ENCODE assay signal across 12 cellular contexts in genomic region chr17:13598353-13599167, GRCh38. TPM values are rescaled to one million over a fixed set of nuclear protein-coding genes. Genes with fewer than 3 reads are reported as not detected.
DNase-seq lines count a peak whose midpoint lies in the region; ATAC-seq, FAIRE-seq and TF ChIP-seq lines count a peak whose summit lies in the region.
"Had no signal": no experiment of that assay in that cellular context is flagged by ENCODE, and none has a peak within 500 bp of the region (broad histone marks: within the 10 kb centered on the region; RNA-seq: fewer than 3 reads in every experiment).

No MANE protein-coding gene starts in this region.

- H3K4me2 ChIP-seq in IMR-90 (ENCODE audit: low read depth, low read length) (peak overlapping the region; percentile 97), endothelial cell of umbilical vein (ENCODE audit: insufficient read depth, low read length) (no peak overlapping the region)

- H4K8ac ChIP-seq in IMR-90 (ENCODE audit: low read depth in 2 of 2, low read length in 2 of 2) = peak overlapping the region in 1 of 2 experiments; percentile 4; a peak in 1 of 4 replicates

- TF ChIP-seq EP300 in stomach (IDR thresholded peaks at IDR 0.05) = no peak

- DNase-seq in AG04449 (ENCODE audit: low read depth, low spot score) (no peak), IMR-90 (no peak), endothelial cell of umbilical vein (ENCODE audit: low read depth, low spot score) (no peak), stomach (no peak), NCI-H526 (lab: John Stamatoyannopoulos, UW) (no peak), NCI-H510A treated with DMSO at 0.1 percent for 48 hours (lab: John Stamatoyannopoulos, UW) (no peak)
- DNase-seq: esophagus squamous epithelium, left cardiac atrium had no signal

- peaks cover 11% of the 10 kb centered on the region; the same call in 1 of the 2 replicates for H3K9me1 ChIP-seq in IMR-90 (ENCODE audit: insufficient read depth, low read length)
- no peaks in the 10 kb centered on the region for H3K9me1 ChIP-seq in endothelial cell of umbilical vein (replicated peaks; ENCODE audit: control insufficient read depth, extremely low read depth, insufficient read depth, low read length)

- H2AK9ac ChIP-seq in IMR-90 (replicated peaks; ENCODE audit: low read depth, low read length, poor library complexity) = no peak overlapping the region

- H3K9me3 ChIP-seq in IMR-90 (ENCODE audit: control insufficient read depth, insufficient read depth, low read length) = no peaks in the 10 kb centered on the region
- H3K9me3 ChIP-seq in endothelial cell of umbilical vein (replicated peaks; ENCODE audit: control insufficient read depth, insufficient read depth, low read length) = no peaks in the 10 kb centered on the region
- no peaks in the 10 kb centered on the region for H3K9me3 ChIP-seq in stomach
- H3K9me3 ChIP-seq: esophagus squamous epithelium had no signal

- CTCF ChIA-PET in AG04449 (lab: Yijun Ruan, JAX) (interaction anchor here (0.8 to 7.1 kb wide), 7 partner anchors 189 to 708 kb away, joined by 3 to 112 read pairs (median 3); partner anchors contain the start of gene HS3ST3B1), IMR-90 (lab: Yijun Ruan, JAX) (interaction anchor here (0.6 to 2.5 kb wide), 6 partner anchors 18 to 1558 kb away, joined by 3 to 17 read pairs (median 4); partner anchors contain the start of gene HS3ST3B1), endothelial cell of umbilical vein (lab: Charles Lee) (interaction anchor here (0.6 to 4.3 kb wide), 6 partner anchors 9 to 1328 kb away, joined by 3 to 66 read pairs (median 4); partner anchors contain the start of gene HS3ST3B1)

- H3K4me1 Mint-ChIP-seq in nephron = peaks cover 65% of the 10 kb centered on the region

- peaks cover 13% of the 10 kb centered on the region for H3K4me1 ChIP-seq in IMR-90 (ENCODE audit: control insufficient read depth, insufficient read depth, low read length)
- H3K4me1 ChIP-seq in endothelial cell of umbilical vein (ENCODE audit: control insufficient read depth, extremely low read depth, insufficient read depth, low read length) = no peaks in the 10 kb centered on the region
- peaks cover 15 to 30% (median 21%) of the 10 kb centered on the region in 4 donors for H3K4me1 ChIP-seq in stomach

- H3K56ac ChIP-seq in IMR-90 (ENCODE audit: extremely low read depth, insufficient read depth, low read length) = no peak overlapping the region; the same call in 1 of the 2 replicates

- intact Hi-C loops in IMR-90 (cut with micrococcal nuclease) (loop anchor here (1.0 to 10.0 kb wide), 6 partner anchors 288 to 1574 kb away; no protein-coding TSS in a partner anchor), endothelial cell of umbilical vein (cut with micrococcal nuclease) (loop anchor here (5.0 to 10.0 kb wide), 2 partner anchors 466 to 1559 kb away; partner anchors contain the start of gene COX10), stomach (cut with DNase I; ENCODE audit: low total_unique reads) (loop anchor here (5.0 kb wide), 2 partner anchors 704 to 1324 kb away; partner anchors contain the start of gene HS3ST3B1)

- H3K14ac ChIP-seq in IMR-90 (replicated peaks; ENCODE audit: low read depth, low read length) = no peak overlapping the region

- H3K27me3 ChIP-seq in IMR-90 (ENCODE audit: control insufficient read depth, insufficient read depth, low read length) (no peaks in the 10 kb centered on the region), endothelial cell of umbilical vein (ENCODE audit: control insufficient read depth in 2 of 2, insufficient read depth in 2 of 2, low read length in 2 of 2) (peaks cover 13 to 27% of the 10 kb centered on the region in 2 experiments), stomach (peaks cover 16 to 72% (median 40%) of the 10 kb centered on the region in 3 donors)

- H2BK5ac ChIP-seq in IMR-90 (ENCODE audit: low read depth, low read length, poor library complexity, severe bottlenecking) = peak overlapping the region; percentile 61

- H3K9me3 Mint-ChIP-seq in nephron = no peaks in the 10 kb centered on the region
- H3K9me3 Mint-ChIP-seq: activated naive CD4-positive, alpha-beta T cell treated with anti-CD3 and anti-CD28 coated beads for 36 hours had no signal

- WGBS in IMR-90 (ENCODE audit: extremely low coverage in 2 of 2, insufficient read length in 1 of 2), 2 experiments = no CpG with 5 or more reads among the region's 7 CpGs
- WGBS in stomach, 5 donors = 70 to 76% (median 71%) methylated on average over 7 of the region's 7 CpGs

- H3K4me3 ChIP-seq in AG04449 (ENCODE audit: low read depth, low read length) (peak overlapping the region; percentile 81), IMR-90 (ENCODE audit: insufficient read depth, low read depth, low read length) (peak overlapping the region; percentile 93), endothelial cell of umbilical vein (replicated peaks in 1 of 3; ENCODE audit: insufficient read depth in 1 of 3, low read depth in 1 of 3, low read length in 3 of 3) (no peak overlapping the region), stomach (no peak overlapping the region)

- peak overlapping the region in 2 of 3 experiments; percentile 10 to 61 for H3K27ac Mint-ChIP-seq in nephron
- H3K27ac Mint-ChIP-seq: activated naive CD4-positive, alpha-beta T cell treated with anti-CD3 and anti-CD28 coated beads for 36 hours had no signal

- no peaks in the 10 kb centered on the region for H3K36me3 ChIP-seq in IMR-90 (ENCODE audit: control insufficient read depth, insufficient read depth, low read length)
- no peaks in the 10 kb centered on the region for H3K36me3 ChIP-seq in endothelial cell of umbilical vein (ENCODE audit: control insufficient read depth in 2 of 2, extremely low read depth in 1 of 2, insufficient read depth in 2 of 2, low read length in 2 of 2)
- H3K36me3 ChIP-seq in stomach = no peaks in the 10 kb centered on the region
- H3K36me3 ChIP-seq: esophagus squamous epithelium had no signal

- POLR2A ChIA-PET in AG04449 (lab: Yijun Ruan, JAX) = interaction anchor here (2.3 kb wide), 1 partner anchor 703 kb away, joined by 9 read pairs; the partner anchor contains the start of gene HS3ST3B1
- POLR2A ChIA-PET in IMR-90 (lab: Charles Lee; ENCODE audit: unreplicated experiment) = interaction anchor here (0.7 kb wide), 1 partner anchor 17 kb away, joined by 7 read pairs; no protein-coding TSS in a partner anchor
- POLR2A ChIA-PET in endothelial cell of umbilical vein (lab: Charles Lee) = no interaction called here

- peak overlapping the region; percentile 73; the same call in 1 of the 2 replicates for H3K18ac ChIP-seq in IMR-90 (ENCODE audit: low read depth, low read length)

- H4K91ac ChIP-seq in IMR-90 (ENCODE audit: insufficient read depth, low read depth, low read length) = no peak overlapping the region

- no peak overlapping the region for H2BK15ac ChIP-seq in IMR-90 (ENCODE audit: low read depth, low read length)

- TF ChIP-seq POLR2A in IMR-90 (IDR thresholded peaks at IDR 0.05; ENCODE audit: low read depth, low read length) = no peak
- no peak for TF ChIP-seq POLR2A in endothelial cell of umbilical vein (IDR thresholded peaks at IDR 0.05; ENCODE audit: low read depth, low read length)
- no peak for TF ChIP-seq POLR2A in stomach (IDR thresholded peaks at IDR 0.05)

- no peak for TF ChIP-seq CTCF in AG04449 (IDR thresholded peaks at IDR 0.05; ENCODE audit: insufficient read depth, low read length, missing control alignments)
- no peak for TF ChIP-seq CTCF in IMR-90 (conservative IDR thresholded peaks at IDR 0.05; ENCODE audit: low read depth, low read length)
- no peak for TF ChIP-seq CTCF in endothelial cell of umbilical vein (IDR thresholded peaks at IDR 0.05; ENCODE audit: extremely low read depth in 1 of 2, insufficient read depth in 1 of 2, low read depth in 1 of 2, low read length in 2 of 2)
- no peak for TF ChIP-seq CTCF in nephron (IDR thresholded peaks at IDR 0.05; ENCODE audit: unreplicated experiment in 3 of 3)
- no peak for TF ChIP-seq CTCF in stomach (IDR thresholded peaks at IDR 0.05)

- no peak overlapping the region for H2AK5ac ChIP-seq in IMR-90 (ENCODE audit: low read depth, low read length)

- dilution Hi-C loops in IMR-90 (cut with HindIII; ENCODE audit: low sequenced_read_pairs, unreplicated experiment) = no loop called here
- dilution Hi-C loops in endothelial cell of umbilical vein (cut with MboI; ENCODE audit: extremely low pct_ligation_motif_present, low sequenced_read_pairs) = no loop called here

- peak overlapping the region; percentile 5; the same call in 1 of the 2 replicates for H3K4ac ChIP-seq in IMR-90 (ENCODE audit: low read depth, low read length)

- peak overlapping the region; percentile 17; the same call in 1 of the 2 replicates for H2BK120ac ChIP-seq in IMR-90 (ENCODE audit: low read depth, low read length)

- no peaks in the 10 kb centered on the region for H3K79me2 ChIP-seq in endothelial cell of umbilical vein (ENCODE audit: control insufficient read depth, insufficient read depth, low read length)

- peaks cover 11 to 44% of the 10 kb centered on the region in 2 experiments for H3K79me1 ChIP-seq in IMR-90 (ENCODE audit: low read depth in 1 of 2, low read length in 2 of 2)

- H3K36me3 Mint-ChIP-seq in nephron (ENCODE audit: low read depth) = no peaks in the 10 kb centered on the region

- peak overlapping the region; percentile 67; the same call in 1 of the 2 replicates for H3K9ac ChIP-seq in IMR-90 (ENCODE audit: low read depth, low read length)
- no peak overlapping the region for H3K9ac ChIP-seq in endothelial cell of umbilical vein (replicated peaks; ENCODE audit: extremely low read depth, insufficient read depth, low read length)

- TSS peak; percentile 6 for BruUV-seq in IMR-90 (replicated peaks; lab: Mats Ljungman, UMichigan)
- no TSS peak for BruUV-seq in endothelial cell of umbilical vein (replicated peaks; lab: Mats Ljungman, UMichigan)

- H2AFZ ChIP-seq in IMR-90 (replicated peaks; ENCODE audit: low read length, poor library complexity) = no peak overlapping the region
- H2AFZ ChIP-seq in endothelial cell of umbilical vein (ENCODE audit: low read depth, low read length) = no peak overlapping the region

- H4K20me1 ChIP-seq in IMR-90 (ENCODE audit: insufficient read depth, low read length) (no peaks in the 10 kb centered on the region), endothelial cell of umbilical vein (replicated peaks; ENCODE audit: control insufficient read depth, extremely low read depth, insufficient read depth, low read length) (no peaks in the 10 kb centered on the region)

- no peak for ATAC-seq in IMR-90 (ENCODE audit: low read depth)
- ATAC-seq in HG02870 (IDR thresholded peaks at IDR 0.05; ENCODE audit: unreplicated experiment) = no peak
- ATAC-seq: left cardiac atrium had no signal

- FAIRE-seq in endothelial cell of umbilical vein (lab: Jason Lieb, UNC) = peak; percentile 43

- H4K5ac ChIP-seq in IMR-90 (ENCODE audit: low read depth, low read length) = peak overlapping the region; percentile 26; the same call in 1 of the 2 replicates

- H3K27me3 Mint-ChIP-seq in nephron (ENCODE audit: low read depth) = peaks cover 60% of the 10 kb centered on the region

- H2BK20ac ChIP-seq in IMR-90 (ENCODE audit: low read depth, low read length) = no peak overlapping the region

- in situ Hi-C loops in IMR-90 (cut with MboI; ENCODE audit: low sequenced_read_pairs) = loop anchor here (10.0 kb wide), 1 partner anchor 1326 kb away; no protein-coding TSS in a partner anchor

- no peak for TF ChIP-seq RAD21 in IMR-90 (IDR thresholded peaks at IDR 0.05; ENCODE audit: low read length)

- peak overlapping the region; percentile 15; the same call in 1 of the 2 replicates for H3K23ac ChIP-seq in IMR-90 (ENCODE audit: low read depth, low read length)

- H3K27ac ChIP-seq in IMR-90 (ENCODE audit: insufficient read depth, low read length) (peak overlapping the region; percentile 7; the same call in 1 of the 2 replicates), endothelial cell of umbilical vein (ENCODE audit: insufficient read depth, low read depth, low read length) (no peak overlapping the region), stomach (no peak overlapping the region)
- H3K27ac ChIP-seq: esophagus squamous epithelium had no signal

- H3K4me3 Mint-ChIP-seq in nephron = peak overlapping the region; percentile 75 to 81 (median 77)
- H3K4me3 Mint-ChIP-seq: activated naive CD4-positive, alpha-beta T cell treated with anti-CD3 and anti-CD28 coated beads for 36 hours had no signal

RNA-seq across cellular contexts. Expression of gene HS3ST3A1, which starts 3.2 kb away (rescaled TPM):
- total RNA-seq in IMR-90 (2012; rRNA removed) (7.5 and 9.0 TPM in 2 replicates), endothelial cell of umbilical vein (not detected in 2 replicates), stomach (10 to 100 TPM in 1 of 5 donors, 1 to 10 TPM in 3, not detected in 1; 1.8 to 10.7 (median 5.8) TPM)
- polyA plus RNA-seq in IMR-90 (2012; rRNA removed) (8.8 and 11.9 TPM in 2 replicates), endothelial cell of umbilical vein (not detected in 2 replicates), stomach (1 to 10 TPM in 1 of 3 donors, under 1 TPM in 2; 0.56 to 1.1 (median 0.63) TPM)
- polyA plus RNA-seq in IMR-90 (2012; cell fraction: cytosol; rRNA removed) = 4.1 and 14.2 TPM in 2 replicates
- 16.3 and 27.2 TPM in 2 replicates for polyA plus RNA-seq in IMR-90 (2012; cell fraction: nucleus; rRNA removed; ENCODE audit: low replicate concordance)
- polyA plus RNA-seq in endothelial cell of umbilical vein (2011; cell fraction: cytosol; rRNA removed) = not detected in 2 replicates
- not detected in 2 replicates for polyA plus RNA-seq in endothelial cell of umbilical vein (2011; cell fraction: nucleus; rRNA removed)
- polyA plus RNA-seq in endothelial cell of umbilical vein (2012) = not detected in 2 replicates
- polyA minus RNA-seq in endothelial cell of umbilical vein = not detected in 2 replicates
- not detected for polyA minus RNA-seq in endothelial cell of umbilical vein (2011; cell fraction: cytosol; rRNA and poly(A)+ RNA removed)
- not detected in 2 replicates for polyA minus RNA-seq in endothelial cell of umbilical vein (2011; cell fraction: nucleus; rRNA and poly(A)+ RNA removed)
- total RNA-seq: pulmonary artery endothelial cell had no signal

Comparison
In these comparisons a context has a peak if more than half of its experiments do, and no peak if none do; other contexts are left out.
1. H3K4me3 ChIP-seq: peak in AG04449 (single experiment) and IMR-90 (single experiment); none in endothelial cell of umbilical vein (0 of 3) and stomach (0 of 4).